ENCODE assay signal across 16 cellular contexts in the genomic region with DNA sequence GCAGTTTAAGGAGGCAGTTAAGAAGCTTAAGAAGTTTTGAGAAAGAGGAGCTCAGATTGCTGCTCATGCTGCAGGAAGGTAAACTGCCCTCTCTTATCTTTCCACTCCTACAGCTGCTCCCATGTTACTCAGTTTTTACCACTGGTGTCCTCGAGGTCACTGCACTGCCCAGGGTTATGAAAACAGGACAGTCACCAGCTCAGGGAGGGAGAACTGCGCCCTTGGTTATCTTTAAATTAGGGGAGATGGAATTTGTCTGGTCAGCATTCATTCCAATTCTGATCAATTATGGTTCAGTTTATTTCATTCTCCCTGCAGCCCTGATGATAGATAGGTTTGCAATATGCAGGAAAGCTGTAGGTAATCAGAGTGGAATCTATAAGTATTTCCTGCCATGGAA.
"Had no signal": no experiment of that assay in that cellular context is flagged by ENCODE, and none has a peak within 500 bp of the region (broad histone marks: within the 10 kb centered on the region; RNA-seq: fewer than 3 reads in every experiment).

No MANE protein-coding gene starts in this region.

- FAIRE-seq: kidney had no signal

- DNase-seq: esophagus squamous epithelium; foreskin fibroblast; glutamatergic neuron; kidney; left cardiac atrium; mammary epithelial cell; naive thymus-derived CD4-positive, alpha-beta T cell; posterior cingulate gyrus; sigmoid colon; stimulated activated CD4-positive, alpha-beta T cell treated with anti-CD3 and anti-CD28 coated beads, Interleukin-2, amount 100 ng/mL, for 48 hours; stimulated activated naive CD4-positive, alpha-beta T cell treated with Interleukin-2 at 50 U/mL for 16 hours; trophoblast cell had no signal

- H3K9me3 Mint-ChIP-seq: dendritic cell treated with granulocyte-macrophage colony-stimulating factor and Interleukin-4, amounts not matched to agents 40 ng/mL and 50 ng/mL, for 4 days had no signal

- H3K27ac ChIP-seq: esophagus squamous epithelium, gastroesophageal sphincter, neutrophil, sigmoid colon, skin epidermis had no signal

- H3K27ac Mint-ChIP-seq: dendritic cell treated with granulocyte-macrophage colony-stimulating factor and Interleukin-4, amounts not matched to agents 40 ng/mL and 50 ng/mL, for 4 days; naive thymus-derived CD4-positive, alpha-beta T cell had no signal

- H3K4me3 Mint-ChIP-seq: dendritic cell treated with granulocyte-macrophage colony-stimulating factor and Interleukin-4, amounts not matched to agents 40 ng/mL and 50 ng/mL, for 4 days; naive thymus-derived CD4-positive, alpha-beta T cell had no signal

- H3K4me1 ChIP-seq: esophagus squamous epithelium, gastroesophageal sphincter, sigmoid colon had no signal

- H3K36me3 ChIP-seq: esophagus squamous epithelium, gastroesophageal sphincter, neutrophil, sigmoid colon had no signal

- H3K4me3 ChIP-seq: esophagus squamous epithelium, gastroesophageal sphincter, sigmoid colon, skin epidermis had no signal

- H3K36me3 Mint-ChIP-seq: naive thymus-derived CD4-positive, alpha-beta T cell had no signal

- ATAC-seq: gastroesophageal sphincter; left cardiac atrium; naive thymus-derived CD4-positive, alpha-beta T cell had no signal

- H3K9me3 ChIP-seq: esophagus squamous epithelium, gastroesophageal sphincter, neutrophil, sigmoid colon had no signal

- H3K27me3 ChIP-seq: neutrophil, sigmoid colon had no signal
